Comparison of ENCODE assay signal across 1 cellular context in the genomic region with DNA sequence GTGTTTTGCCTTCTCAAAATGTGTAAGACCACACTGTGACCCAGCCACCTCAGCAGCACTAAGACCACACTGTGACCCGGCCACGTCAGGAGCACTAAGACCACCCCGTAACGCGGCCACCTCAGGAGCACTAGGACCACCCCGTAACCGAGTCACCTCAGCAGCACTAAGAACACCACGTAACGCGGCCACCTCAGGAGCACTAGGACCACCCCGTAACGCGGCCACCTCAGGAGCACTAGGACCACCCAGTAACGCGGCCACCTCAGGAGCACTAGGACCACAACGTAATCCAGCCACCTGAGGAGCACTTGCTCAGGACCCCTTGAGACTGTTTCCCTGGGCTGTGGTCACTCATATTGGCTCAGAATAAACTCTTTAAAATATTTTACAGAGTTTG.
TF ChIP-seq lines count a peak whose summit lies in the region.

No MANE protein-coding gene starts in this region.

TF ChIP-seq in K562, 482 proteins besides CTCF, POLR2A, EP300 and RAD21:
- 0 out of 2 replicates have a peak, but pooled peaks have one; percentile 32 for TF ChIP-seq POLR2G (IDR thresholded peaks at IDR 0.05; ENCODE audit: low read depth, low read length)
- TF ChIP-seq XRCC3 (IDR thresholded peaks at IDR 0.05) = no peak
- TF ChIP-seq RBFOX2 (IDR thresholded peaks at IDR 0.05; ENCODE audit: low read depth, low read length) = 0 out of 2 replicates have a peak, but pooled peaks have one; percentile 14
